Comparison of ENCODE assay signal across 8 cellular contexts in genomic region chr9:76395381-76395780, GRCh38. TPM values are rescaled to one million over a fixed set of nuclear protein-coding genes. Genes with fewer than 3 reads are reported as not detected.
DNase-seq lines count a peak whose midpoint lies in the region; ATAC-seq and TF ChIP-seq lines count a peak whose summit lies in the region.

No MANE protein-coding gene starts in this region.

- H3K9me2 ChIP-seq in Loucy (replicated peaks; ENCODE audit: low read depth, low read length): no peaks in the 10 kb centered on the region

- no peaks in the 10 kb centered on the region for H4K20me1 ChIP-seq in Loucy (ENCODE audit: insufficient read depth, low read length, poor library complexity, severe bottlenecking)

- no peak overlapping the region; the same call in 1 of the 2 replicates for H2AFZ ChIP-seq in Loucy (ENCODE audit: low read length)

- no peaks in the 10 kb centered on the region for H3K9me3 Mint-ChIP-seq in neural crest cell

- H3K4me3 Mint-ChIP-seq in neural crest cell: peak overlapping the region; percentile 67

- peak overlapping the region; percentile 89 for H3K9ac ChIP-seq in Loucy (ENCODE audit: low read depth, low read length, poor library complexity, severe bottlenecking)

- no peak overlapping the region for H3K27ac Mint-ChIP-seq in neural crest cell (ENCODE audit: unreplicated experiment)

- peaks cover 28% of the 10 kb centered on the region for H3K79me2 ChIP-seq in Loucy (ENCODE audit: insufficient read depth, low read length)

- H3K4me1 Mint-ChIP-seq in neural crest cell: peaks cover 18% of the 10 kb centered on the region

- 0 out of 2 replicates have a peak, but pooled peaks cover 5% of the 10 kb centered on the region for H3K9me3 ChIP-seq in Loucy (ENCODE audit: insufficient read depth, low read depth, low read length)

- peak overlapping the region; percentile 86 for H3K4me3 ChIP-seq in Loucy (ENCODE audit: low read length, poor library complexity, severe bottlenecking)
- peak overlapping the region; percentile 99 for H3K4me3 ChIP-seq in coronary artery

- peak overlapping the region; percentile 78 for H3K4me2 ChIP-seq in Loucy (ENCODE audit: low read depth, low read length, poor library complexity, severe bottlenecking)

- no peak for TF ChIP-seq CTCF in C4-2B (conservative IDR thresholded peaks at IDR 0.05)
- no peak for TF ChIP-seq CTCF in Loucy (conservative IDR thresholded peaks at IDR 0.05; ENCODE audit: low read length)
- no peak for TF ChIP-seq CTCF in coronary artery (IDR thresholded peaks at IDR 0.05)
- TF ChIP-seq CTCF in neural crest cell (conservative IDR thresholded peaks at IDR 0.05): no peak

- ATAC-seq in GM18498 (IDR thresholded peaks at IDR 0.05; ENCODE audit: unreplicated experiment): no peak
- ATAC-seq in HG03280 (IDR thresholded peaks at IDR 0.05; ENCODE audit: unreplicated experiment): no peak

- H3K27me3 ChIP-seq in Loucy (ENCODE audit: insufficient read depth, low read length, poor library complexity, severe bottlenecking): no peaks in the 10 kb centered on the region

- H3K27me3 Mint-ChIP-seq in neural crest cell (ENCODE audit: low read depth): peaks cover 2% of the 10 kb centered on the region

- no peaks in the 10 kb centered on the region for H3F3A ChIP-seq in Loucy (ENCODE audit: low read depth)

- H3K36me3 ChIP-seq in Loucy (ENCODE audit: insufficient read depth, low read length): no peaks in the 10 kb centered on the region

- H3K36me3 Mint-ChIP-seq in neural crest cell (ENCODE audit: low read depth): peaks cover 7% of the 10 kb centered on the region

- H3K4me1 ChIP-seq in Loucy (ENCODE audit: insufficient read depth, low read length, poor library complexity, severe bottlenecking): peaks cover 36% of the 10 kb centered on the region

- H3K27ac ChIP-seq in C4-2B: peak overlapping the region; percentile 96
- H3K27ac ChIP-seq in coronary artery: peak overlapping the region; percentile 84 to 95

- DNase-seq in coronary artery (ENCODE audit: low spot score): no peak
- DNase-seq in neural crest cell (ENCODE audit: low read depth, low spot score): no peak
- no peak for DNase-seq in RKO (ENCODE audit: low spot score)
- DNase-seq in NAMALWA (ENCODE audit: low spot score): no peak

RNA-seq across cellular contexts. Expression of gene RFK, which starts 1.2 kb away (rescaled TPM):
- 15.5 and 16.3 TPM in 2 replicates for total RNA-seq in neural crest cell
